29 cellular contexts compared by ENCODE assay signal in the genomic region with DNA sequence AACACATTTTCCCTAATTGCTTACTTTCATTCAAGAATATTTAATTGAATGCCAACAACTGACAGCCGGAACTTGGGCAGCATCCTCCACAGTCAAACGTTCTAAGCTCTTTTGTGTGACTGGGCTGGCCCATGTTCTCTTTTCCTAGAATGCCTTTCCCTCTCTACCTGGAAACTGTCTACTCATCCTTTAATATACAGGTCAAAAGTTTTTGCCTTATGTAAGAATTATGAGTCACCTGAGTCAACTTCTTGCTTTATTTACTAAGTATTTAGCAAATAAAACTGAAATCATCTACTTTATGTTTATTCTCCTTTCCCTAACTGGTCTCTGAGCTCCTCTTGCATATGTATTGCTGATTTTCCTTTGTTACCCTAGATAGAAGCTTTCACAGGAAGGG.
"Had no signal": no experiment of that assay in that cellular context is flagged by ENCODE, and none has a peak within 500 bp of the region (broad histone marks: within the 10 kb centered on the region; RNA-seq: fewer than 3 reads in every experiment).

No MANE protein-coding gene starts in this region.

- H3K9me3 Mint-ChIP-seq: activated CD4-positive, alpha-beta memory T cell treated with anti-CD3 and anti-CD28 coated beads for 36 hours; activated T-helper 1 cell treated with anti-CD3 and anti-CD28 coated beads, Interleukin-12 subunit alpha, Interleukin-12 subunit beta, Interleukin-2, Interleukin-4 antibody, amounts not matched to agents 30 ng/mL and 10 ng/mL and 1 ng/mL, durations not matched to agents 14 hours and 24 hours and 36 hours; natural killer cell; neural progenitor cell had no signal

- H3K4me3 ChIP-seq: gastrocnemius medialis, left lung, lower lobe of right lung, neural progenitor cell, right atrium auricular region, smooth muscle cell, tibial nerve had no signal

- H3K27ac Mint-ChIP-seq: activated CD4-positive, alpha-beta memory T cell treated with anti-CD3 and anti-CD28 coated beads for 36 hours; activated T-helper 1 cell treated with anti-CD3 and anti-CD28 coated beads, Interleukin-12 subunit alpha, Interleukin-12 subunit beta, Interleukin-2, Interleukin-4 antibody, amounts not matched to agents 30 ng/mL and 10 ng/mL and 1 ng/mL, durations not matched to agents 14 hours and 24 hours and 36 hours; neural progenitor cell; stimulated activated memory B cell treated with anti-CD40 and anti-IgM and Interleukin-4, amounts not matched to agents 10 μg/mL and 1 μg/mL and 100 μg/mL, for 72 hours had no signal

- FAIRE-seq: colon, endometrium, islet of Langerhans had no signal

- H3K9me3 ChIP-seq: gastrocnemius medialis, left lung, lower lobe of right lung, right atrium auricular region, tibial nerve had no signal

- DNase-seq: activated CD4-positive, alpha-beta memory T cell treated with anti-CD3 and anti-CD28 coated beads for 36 hours; activated CD4-positive, alpha-beta T cell treated with anti-CD3 and anti-CD28 coated beads for 48 hours; activated CD8-positive, alpha-beta memory T cell treated with anti-CD3 and anti-CD28 coated beads, Interleukin-2, amount 50 U/mL, for 4 hours; activated effector memory CD4-positive, alpha-beta T cell treated with anti-CD3 and anti-CD28 coated beads, Interleukin-2, amount 50 U/mL, for 16 hours; activated naive CD4-positive, alpha-beta T cell treated with anti-CD3 and anti-CD28 coated beads, Interleukin-2, amount 50 U/mL, for 16 hours; activated T-cell treated with anti-CD3 and anti-CD28 coated beads, Interleukin-2, amount 50 U/mL, for 1 hour; anterior cingulate cortex; dermis blood vessel endothelial cell; effector CD4-positive, alpha-beta T cell; erythroblast; gastrocnemius medialis; glutamatergic neuron; left lung; lower lobe of right lung; mesenchymal stem cell; natural killer cell; occipital lobe; stimulated activated CD4-positive, alpha-beta T cell treated with anti-CD3 and anti-CD28 coated beads, Interleukin-1b, Interleukin-23, amount 100 ng/mL, for 48 hours; stimulated activated CD4-positive, alpha-beta T cell treated with anti-CD3 and anti-CD28 coated beads, Interleukin-4, amount 100 ng/mL, for 4 hours; stimulated activated CD8-positive, alpha-beta memory T cell treated with anti-CD3 and anti-CD28 coated beads, Interleukin-4, amount 100 ng/mL, for 48 hours had no signal

- H3K36me3 Mint-ChIP-seq: natural killer cell; neural progenitor cell; stimulated activated memory B cell treated with anti-CD40 and anti-IgM and Interleukin-4, amounts not matched to agents 10 μg/mL and 1 μg/mL and 100 μg/mL, for 72 hours had no signal

- H3K4me1 ChIP-seq: gastrocnemius medialis, left lung, neural progenitor cell, right atrium auricular region, tibial nerve had no signal

- H3K27me3 Mint-ChIP-seq: activated CD4-positive, alpha-beta memory T cell treated with anti-CD3 and anti-CD28 coated beads for 36 hours; stimulated activated memory B cell treated with anti-CD40 and anti-IgM and Interleukin-4, amounts not matched to agents 10 μg/mL and 1 μg/mL and 100 μg/mL, for 72 hours had no signal

- ATAC-seq: gastrocnemius medialis had no signal

- H3K4me1 Mint-ChIP-seq: stimulated activated memory B cell treated with anti-CD40 and anti-IgM and Interleukin-4, amounts not matched to agents 10 μg/mL and 1 μg/mL and 100 μg/mL, for 72 hours had no signal

- H3K36me3 ChIP-seq: gastrocnemius medialis, left lung, lower lobe of right lung, neural progenitor cell, right atrium auricular region, tibial nerve had no signal

- H3K27ac ChIP-seq: gastrocnemius medialis, left lung, lower lobe of right lung, neural progenitor cell, right atrium auricular region, tibial nerve had no signal

- H3K4me3 Mint-ChIP-seq: activated CD4-positive, alpha-beta memory T cell treated with anti-CD3 and anti-CD28 coated beads for 36 hours; activated T-helper 1 cell treated with anti-CD3 and anti-CD28 coated beads, Interleukin-12 subunit alpha, Interleukin-12 subunit beta, Interleukin-2, Interleukin-4 antibody, amounts not matched to agents 30 ng/mL and 10 ng/mL and 1 ng/mL, durations not matched to agents 14 hours and 24 hours and 36 hours; natural killer cell; neural progenitor cell; stimulated activated memory B cell treated with anti-CD40 and anti-IgM and Interleukin-4, amounts not matched to agents 10 μg/mL and 1 μg/mL and 100 μg/mL, for 72 hours had no signal

- H3K27me3 ChIP-seq: gastrocnemius medialis, left lung, neural progenitor cell, right atrium auricular region, tibial nerve had no signal
